ENCODE assay signal across 17 cellular contexts in genomic region chr6:130324657-130325056, GRCh38. TPM values are rescaled to one million over a fixed set of nuclear protein-coding genes. Genes with fewer than 3 reads are reported as not detected.
A peak's percentile ranks its signal among the peaks of the same experiment; 100 is the strongest.
DNase-seq lines count a peak whose midpoint lies in the region; ATAC-seq and TF ChIP-seq lines count a peak whose summit lies in the region.
"Had no signal": no experiment of that assay in that cellular context is flagged by ENCODE, and none has a peak within 500 bp of the region (broad histone marks: within the 10 kb centered on the region; RNA-seq: fewer than 3 reads in every experiment).

No MANE protein-coding gene starts in this region.

- DNase-seq in AG04450 (ENCODE audit: low read depth, low spot score): peak; percentile 62
- peak; percentile 84 for DNase-seq in M059J (ENCODE audit: low read depth)
- peak; percentile 79 for DNase-seq in choroid plexus epithelial cell (ENCODE audit: low read depth)
- DNase-seq in middle frontal gyrus (ENCODE audit: extremely low spot score, low spot score): peak; percentile 11
- DNase-seq in stimulated activated CD4-positive, alpha-beta T cell treated with anti-CD3 and anti-CD28 coated beads, Interleukin-1b, Interleukin-23, amount 100 ng/mL, for 48 hours: no peak
- DNase-seq in central memory CD4-positive, alpha-beta T cell: no peak
- no peak for DNase-seq in stomach
- DNase-seq: activated CD4-positive, alpha-beta memory T cell treated with anti-CD3 and anti-CD28 coated beads, Interleukin-2, amount 10 ng/mL, durations not matched to agents 7 days and 5 days; dorsolateral prefrontal cortex; foreskin melanocyte; Karpas-422; mesendoderm; stimulated activated CD4-positive, alpha-beta T cell treated with anti-CD3 and anti-CD28 coated beads, Interleukin-12 subunit alpha, Interleukin-12 subunit beta, amount 100 ng/mL, for 4 hours had no signal

- H3K27ac ChIP-seq in AG04450 (ENCODE audit: low read depth, low read length) (no peak overlapping the region), stomach (no peak overlapping the region)
- H3K27ac ChIP-seq: dorsolateral prefrontal cortex had no signal

- H3K36me3 ChIP-seq in stomach: no peaks in the 10 kb centered on the region

- H3K27me3 ChIP-seq in AG04450 (ENCODE audit: control insufficient read depth, insufficient read depth, low read length) (no peaks in the 10 kb centered on the region), stomach (no peaks in the 10 kb centered on the region)
- H3K27me3 ChIP-seq: dorsolateral prefrontal cortex had no signal

- intact Hi-C loops in stomach (cut with DNase I; ENCODE audit: low total_unique reads): loop anchor here (10.0 kb wide), 2 partner anchors 520 to 550 kb away; no protein-coding TSS in a partner anchor

- TF ChIP-seq CTCF in AG04450 (IDR thresholded peaks at IDR 0.05; ENCODE audit: low read depth, low read length): no peak
- no peak for TF ChIP-seq CTCF in choroid plexus epithelial cell (conservative IDR thresholded peaks at IDR 0.05; ENCODE audit: low read depth, low read length)
- no peak for TF ChIP-seq CTCF in stomach (IDR thresholded peaks at IDR 0.05)

- no peak for TF ChIP-seq POLR2A in stomach (IDR thresholded peaks at IDR 0.05)

- no peak for TF ChIP-seq EP300 in stomach (IDR thresholded peaks at IDR 0.05)

- CTCF ChIA-PET in AG04450 (lab: Charles Lee): interaction anchor here (0.6 to 5.7 kb wide), 9 partner anchors 11 to 1552 kb away, joined by 3 to 93 read pairs (median 7); no protein-coding TSS in a partner anchor

- 64 to 82% (median 76%) methylated on average over 4 of the region's 4 CpGs for WGBS in stomach, 5 donors

- POLR2A ChIA-PET in AG04450 (lab: Yijun Ruan, JAX): interaction anchor here (0.6 to 0.7 kb wide), 2 partner anchors 150 to 531 kb away, joined by 3 read pairs; no protein-coding TSS in a partner anchor

- no peak overlapping the region for H3K4me3 ChIP-seq in AG04450 (ENCODE audit: low read depth, low read length)
- no peak overlapping the region for H3K4me3 ChIP-seq in choroid plexus epithelial cell (ENCODE audit: low read depth, low read length)
- H3K4me3 ChIP-seq in stomach: no peak overlapping the region

- H3K4me1 ChIP-seq in stomach: peaks cover 0 to 3% (median 0%) of the 10 kb centered on the region in 4 donors

- ATAC-seq in GM18502 (IDR thresholded peaks at IDR 0.05; ENCODE audit: poor library complexity, unreplicated experiment): no peak
- ATAC-seq: activated T-helper 17 cell treated with anti-CD3 and anti-CD28 coated beads, Interleukin-2, amount 50 U/mL, for 72 hours; Panc1 had no signal

- H3K9me3 ChIP-seq in AG04450 (ENCODE audit: control insufficient read depth, insufficient read depth, low read length): no peaks in the 10 kb centered on the region
- H3K9me3 ChIP-seq in stomach: no peaks in the 10 kb centered on the region

RNA-seq across cellular contexts. Expression of gene TMEM200A, which starts 41.2 kb away (rescaled TPM):
- polyA plus RNA-seq in AG04450 (2011; rRNA removed) (29.0 and 34.5 TPM in 2 replicates), stomach (1 to 10 TPM in 1 of 3 donors, under 1 TPM in 2; 0.23 to 1.4 (median 0.68) TPM)
- polyA minus RNA-seq in AG04450 (2011; rRNA and poly(A)+ RNA removed): 22.8 and 31.1 TPM in 2 replicates
- total RNA-seq in M059J (2014; rRNA removed; shearing (Covaris generic)): 33.1 and 38.3 TPM in 2 replicates
- total RNA-seq in stomach: 1 to 10 TPM in 3 of 5 donors, not detected in 2; 1.2 to 8.8 (median 2.6) TPM
- total RNA-seq: NCI-H460 had no signal

Comparison
In these comparisons a context has a peak if more than half of its experiments do, and no peak if none do; other contexts are left out.
1. DNase-seq: peak in AG04450 (single experiment), M059J (single experiment), choroid plexus epithelial cell (single experiment) and middle frontal gyrus (single experiment); none in stimulated activated CD4-positive, alpha-beta T cell treated with anti-CD3 and anti-CD28 coated beads, Interleukin-1b, Interleukin-23, amount 100 ng/mL, for 48 hours (single experiment), central memory CD4-positive, alpha-beta T cell (single experiment) and stomach (single experiment).